21 cellular contexts compared by ENCODE assay signal in genomic region chr10:50232261-50232639, GRCh38. TPM values are rescaled to one million over a fixed set of nuclear protein-coding genes. Genes with fewer than 3 reads are reported as not detected.
DNase-seq lines count a peak whose midpoint lies in the region; ATAC-seq, FAIRE-seq and TF ChIP-seq lines count a peak whose summit lies in the region.
"Had no signal": no experiment of that assay in that cellular context is flagged by ENCODE, and none has a peak within 500 bp of the region (broad histone marks: within the 10 kb centered on the region; RNA-seq: fewer than 3 reads in every experiment).

No MANE protein-coding gene starts in this region.

- no peak overlapping the region for H3K14ac ChIP-seq in trophoblast cell (ENCODE audit: low read length)

- H4K8ac ChIP-seq in trophoblast cell (ENCODE audit: low read depth, low read length): no peak overlapping the region

- in situ Hi-C loops in GM12878 (cut with MboI): no loop called here

- H3K4me3 ChIP-seq in A549 (no peak overlapping the region), GM12878 (no peak overlapping the region), trophoblast cell (ENCODE audit: low read depth, low read length) (no peak overlapping the region), smooth muscle cell (no peak overlapping the region), H7 (ENCODE audit: insufficient read depth, low read depth, low read length) (no peak overlapping the region)
- H3K4me3 ChIP-seq: BLaER1, GM23338 had no signal

- peaks cover 0 to 2% of the 10 kb centered on the region in 2 experiments; a peak in 2 of 4 replicates for H3K27me3 ChIP-seq in GM12878 (replicated peaks in 1 of 2; ENCODE audit: control insufficient read depth in 2 of 2, insufficient read depth in 2 of 2, low read length in 1 of 2)
- no peaks in the 10 kb centered on the region for H3K27me3 ChIP-seq in trophoblast cell (ENCODE audit: insufficient read depth, low read length)
- H3K27me3 ChIP-seq in smooth muscle cell (ENCODE audit: low read depth): peaks cover 10% of the 10 kb centered on the region
- no peaks in the 10 kb centered on the region for H3K27me3 ChIP-seq in H7 (ENCODE audit: control insufficient read depth, insufficient read depth, low read length)
- H3K27me3 ChIP-seq: BLaER1 had no signal

- H3K79me2 ChIP-seq in GM12878 (ENCODE audit: control insufficient read depth, insufficient read depth, low read length) (no peaks in the 10 kb centered on the region), trophoblast cell (ENCODE audit: control insufficient read depth, insufficient read depth, low read length, poor library complexity) (no peaks in the 10 kb centered on the region), smooth muscle cell (ENCODE audit: low read depth) (no peaks in the 10 kb centered on the region)

- TF ChIP-seq CTCF in A549 (IDR thresholded peaks at IDR 0.05) (no peak), GM12878 (IDR thresholded peaks at IDR 0.05 in 2 of 3, conservative IDR thresholded peaks at IDR 0.05 in 1 of 3; ENCODE audit: control insufficient read depth in 2 of 3, extremely low read depth in 1 of 3, insufficient read depth in 1 of 3, low read depth in 3 of 3, low read length in 3 of 3) (no peak), smooth muscle cell (IDR thresholded peaks at IDR 0.05; ENCODE audit: borderline replicate concordance, insufficient read depth, poor library complexity, severe bottlenecking) (no peak)

- H2AFZ ChIP-seq in GM12878 (ENCODE audit: control insufficient read depth, low read depth, low read length) (no peak overlapping the region), trophoblast cell (ENCODE audit: insufficient read depth, low read length, poor library complexity) (no peak overlapping the region), smooth muscle cell (ENCODE audit: low read depth) (no peak overlapping the region)

- TF ChIP-seq POLR2A in A549 (IDR thresholded peaks at IDR 0.05; ENCODE audit: low read length) (no peak), GM12878 (IDR thresholded peaks at IDR 0.05; ENCODE audit: low read depth, low read length) (no peak)

- TF ChIP-seq RAD21 in A549 (conservative IDR thresholded peaks at IDR 0.05 in 1 of 2, IDR thresholded peaks at IDR 0.05 in 1 of 2) (no peak), GM12878 (IDR thresholded peaks at IDR 0.05; ENCODE audit: insufficient read depth, low read depth, low read length) (no peak)

- no peak for DNase-seq in A549 (ENCODE audit: low read depth in 1 of 2, low spot score in 1 of 2)
- no peak for DNase-seq in GM12878 (ENCODE audit: low read depth, low spot score)
- DNase-seq in left lobe of liver (ENCODE audit: low spot score): no peak
- DNase-seq in trophoblast cell: peak; percentile 8 to 17
- DNase-seq in NCI-H345 treated with DMSO at 0.1 percent for 48 hours (lab: John Stamatoyannopoulos, UW; ENCODE audit: unreplicated experiment): no peak
- DNase-seq in smooth muscle cell (lab: John Stamatoyannopoulos, UW; ENCODE audit: unreplicated experiment): no peak
- DNase-seq in H7: no peak
- DNase-seq: Calu3; CD4-positive, alpha-beta memory T cell; DMS 273 treated with DMSO at 0.1 percent for 48 hours; DMS53; DND-41; EL had no signal

- H2BK120ac ChIP-seq in trophoblast cell (ENCODE audit: insufficient read depth, low read length, poor library complexity): no peak overlapping the region

- no peaks in the 10 kb centered on the region for H3K79me1 ChIP-seq in trophoblast cell (ENCODE audit: low read length)

- H3K4me1 ChIP-seq in A549 (no peaks in the 10 kb centered on the region), GM12878 (ENCODE audit: control insufficient read depth, insufficient read depth, low read length) (no peaks in the 10 kb centered on the region), trophoblast cell (ENCODE audit: control insufficient read depth in 1 of 2, insufficient read depth in 2 of 2, low read length in 2 of 2) (no peaks in the 10 kb centered on the region), smooth muscle cell (ENCODE audit: low read depth) (no peaks in the 10 kb centered on the region)
- H3K4me1 ChIP-seq: BLaER1 had no signal

- CTCF ChIA-PET in A549 (lab: Yijun Ruan, JAX): interaction anchor here (1.1 kb wide), 1 partner anchor 9 kb away, joined by 3 read pairs; no protein-coding TSS in a partner anchor
- CTCF ChIA-PET in GM12878 (lab: Yijun Ruan, JAX): interaction anchor here (3.4 kb wide), 1 partner anchor 43 kb away, joined by 17 read pairs; no protein-coding TSS in a partner anchor

- intact Hi-C loops in GM12878 (cut with micrococcal nuclease; ENCODE audit: unreplicated experiment): no loop called here

- no peak overlapping the region for H2BK12ac ChIP-seq in trophoblast cell (ENCODE audit: low read length)

- H3K23ac ChIP-seq in trophoblast cell (ENCODE audit: low read length): no peak overlapping the region

- RAD21 ChIA-PET in GM12878 (lab: Charles Lee; ENCODE audit: unreplicated experiment): interaction anchor here (1.0 to 1.5 kb wide), 2 partner anchors 28 to 29 kb away, joined by 4 to 6 read pairs; no protein-coding TSS in a partner anchor

- H4K20me1 ChIP-seq in GM12878 (ENCODE audit: control insufficient read depth, insufficient read depth) (no peaks in the 10 kb centered on the region), smooth muscle cell (ENCODE audit: low read depth) (no peaks in the 10 kb centered on the region)
- H4K20me1 ChIP-seq: BLaER1 had no signal

- no peaks in the 10 kb centered on the region for H3F3A ChIP-seq in smooth muscle cell (ENCODE audit: low read depth)

- FAIRE-seq in A549 (lab: Jason Lieb, UNC) (peak; percentile 68), GM12878 (lab: Jason Lieb, UNC) (no peak)
- FAIRE-seq: G401.6, GM12892, H54, HTR-8/SVneo had no signal

- H3K9ac ChIP-seq in GM12878 (ENCODE audit: control insufficient read depth, insufficient read depth, low read length): no peak overlapping the region
- H3K9ac ChIP-seq in trophoblast cell (ENCODE audit: low read length): no peak overlapping the region
- no peak overlapping the region for H3K9ac ChIP-seq in smooth muscle cell (ENCODE audit: low read depth)
- H3K9ac ChIP-seq: BLaER1 had no signal

- H3K4me2 ChIP-seq in A549 (no peak overlapping the region), GM12878 (ENCODE audit: control insufficient read depth, insufficient read depth) (no peak overlapping the region), trophoblast cell (ENCODE audit: low read length) (no peak overlapping the region), smooth muscle cell (no peak overlapping the region)
- H3K4me2 ChIP-seq: BLaER1, GM23338 had no signal

- no TSS peak for BruUV-seq in GM12878 (replicated peaks; lab: Mats Ljungman, UMichigan)

- TF ChIP-seq EP300 in A549 (IDR thresholded peaks at IDR 0.05): no peak
- TF ChIP-seq EP300 in GM12878 (IDR thresholded peaks at IDR 0.05; ENCODE audit: borderline replicate concordance in 1 of 2, control insufficient read depth in 1 of 2, low read depth in 2 of 2, low read length in 2 of 2): no peak

- SMC1A ChIA-PET in GM12878 (lab: Charles Lee; ENCODE audit: uncharacterized antibody, unreplicated experiment): interaction anchor here (0.9 to 4.2 kb wide), 3 partner anchors 14 to 43 kb away, joined by 4 to 28 read pairs (median 21); no protein-coding TSS in a partner anchor

- H2BK5ac ChIP-seq in trophoblast cell (ENCODE audit: low read depth, low read length, poor library complexity): no peak overlapping the region

- H3K36me3 ChIP-seq in GM12878 (ENCODE audit: control insufficient read depth in 2 of 2, insufficient read depth in 2 of 2, low read length in 1 of 2): no peaks in the 10 kb centered on the region
- H3K36me3 ChIP-seq in trophoblast cell (ENCODE audit: control insufficient read depth in 1 of 2, insufficient read depth in 2 of 2, low read length in 2 of 2): no peaks in the 10 kb centered on the region
- H3K36me3 ChIP-seq in smooth muscle cell (ENCODE audit: low read depth): no peaks in the 10 kb centered on the region
- no peaks in the 10 kb centered on the region for H3K36me3 ChIP-seq in H7 (replicated peaks; ENCODE audit: control insufficient read depth, insufficient read depth, low read length)
- H3K36me3 ChIP-seq: BLaER1 had no signal

- ATAC-seq in A549 (no peak), GM12878 (peak; percentile 46; the same call in 2 of the 3 replicates), left lobe of liver (peak; percentile 51)
- ATAC-seq: GM23338 had no signal

- H2AK5ac ChIP-seq in trophoblast cell (ENCODE audit: low read length): no peak overlapping the region

- H4K12ac ChIP-seq in trophoblast cell (ENCODE audit: low read depth, low read length): no peak overlapping the region

- H3K18ac ChIP-seq in trophoblast cell (ENCODE audit: low read length): no peak overlapping the region

- H3K9me3 ChIP-seq in A549 (no peaks in the 10 kb centered on the region), GM12878 (replicated peaks; ENCODE audit: control insufficient read depth, insufficient read depth, low read length) (no peaks in the 10 kb centered on the region), trophoblast cell (ENCODE audit: insufficient read depth, low read depth, low read length) (no peaks in the 10 kb centered on the region), smooth muscle cell (replicated peaks; ENCODE audit: low read depth) (no peaks in the 10 kb centered on the region)
- H3K9me3 ChIP-seq: BLaER1 had no signal

- H4K91ac ChIP-seq in trophoblast cell (ENCODE audit: low read depth, low read length): no peak overlapping the region

- POLR2A ChIA-PET in A549 (lab: Yijun Ruan, JAX) (no interaction called here), GM12878 (lab: Charles Lee) (no interaction called here)

- H3K4ac ChIP-seq in trophoblast cell (ENCODE audit: low read depth, low read length): no peak overlapping the region

- H3K27ac ChIP-seq in A549: no peak overlapping the region
- no peak overlapping the region for H3K27ac ChIP-seq in GM12878 (ENCODE audit: control insufficient read depth, insufficient read depth)
- no peak overlapping the region for H3K27ac ChIP-seq in trophoblast cell (ENCODE audit: low read depth, low read length)
- no peak overlapping the region for H3K27ac ChIP-seq in smooth muscle cell (ENCODE audit: low read depth)
- H3K27ac ChIP-seq: 22Rv1, BLaER1 had no signal

RNA-seq across cellular contexts. Expression of gene ASAH2, which starts 19.1 kb away (rescaled TPM):
- 4.8 and 5.9 TPM in 2 replicates for polyA plus RNA-seq in A549 (2011; rRNA removed)
- 0.52 and 1.1 TPM in 2 replicates for polyA plus RNA-seq in A549 (2012; cell fraction: cytosol; rRNA removed)
- 0.01 and 0.61 TPM in 2 replicates for polyA plus RNA-seq in A549 (2012; cell fraction: nucleus; rRNA removed)
- 0.17 to 0.63 TPM (median 0.21 TPM) in 3 replicates for polyA plus RNA-seq in A549 (2017; fragmentation: RNase III; extraction: RNeasy Plus Mini Kit Qiagen cat#74134 plus additional on column Dnase treatment)
- polyA minus RNA-seq in A549 (2011; rRNA and poly(A)+ RNA removed): 1.4 and 6.2 TPM in 2 replicates
- total RNA-seq in GM12878 (2013; cell fraction: nucleolus; rRNA removed): 0.76 and 0.84 TPM in 2 replicates
- 0.23 and 0.98 TPM in 2 replicates for total RNA-seq in GM12878 (2014; rRNA removed)
- 0.37 and 0.45 TPM in 2 replicates for total RNA-seq in GM12878 (2014; rRNA removed; fragmentation: Illumina TruSeq; extraction: Trizol)
- 1.4 TPM in 2 replicates for total RNA-seq in GM12878 (2021)
- polyA plus RNA-seq in GM12878 (2011; ENCODE audit: low read depth): 0.07 TPM
- polyA plus RNA-seq in GM12878 (2011; rRNA removed): 2.1 and 5.4 TPM in 2 replicates
- polyA plus RNA-seq in GM12878 (2011; cell fraction: cytosol; rRNA removed): 0.22 and 0.50 TPM in 2 replicates
- polyA plus RNA-seq in GM12878 (2011; cell fraction: nucleus; rRNA removed): 1.5 and 3.7 TPM in 2 replicates
- polyA plus RNA-seq in GM12878 (2012): 0.53 and 0.87 TPM in 2 replicates
- polyA plus RNA-seq in GM12878 (2014; fragmentation: Illumina TruSeq; extraction: Trizol): 0.87 and 2.3 TPM in 2 replicates
- under 1 TPM; 0.26 to 0.79 TPM for polyA plus RNA-seq in GM12878 (2014; fragmentation: Nextera tagmentation; extraction: Ambion mirVana)
- polyA plus RNA-seq in GM12878 (2014; rRNA removed): 0.72 and 1.2 TPM in 2 replicates
- polyA plus RNA-seq in GM12878 (2016; fragmentation: Nextera tagmentation; extraction: Ambion mirVana): 1 to 10 TPM in 1 of 2 experiments, under 1 TPM in 1; 0.94 to 1.5 TPM
- 5.6 and 8.1 TPM in 2 replicates for polyA minus RNA-seq in GM12878 (2011; rRNA and poly(A)+ RNA removed)
- 2.2 TPM in 1 of 2 replicates, not detected in the other for polyA minus RNA-seq in GM12878 (2011; cell fraction: cytosol; rRNA and poly(A)+ RNA removed)
- 0.36 and 0.57 TPM in 2 replicates for polyA minus RNA-seq in GM12878 (2011; cell fraction: nucleus; rRNA and poly(A)+ RNA removed)
- total RNA-seq in left lobe of liver: 2.5 TPM
- polyA plus RNA-seq in trophoblast cell (2013): 2.1 and 2.8 TPM in 2 replicates
- total RNA-seq in smooth muscle cell: 1.3 and 4.1 TPM in 2 replicates
- polyA plus RNA-seq in smooth muscle cell: 0.93 and 1.6 TPM in 2 replicates
- total RNA-seq in H7 (2014; rRNA removed; shearing (Covaris generic)): 0.59 and 4.4 TPM in 2 replicates
- polyA plus RNA-seq: CD14-positive monocyte had no signal

Comparison
In these comparisons a context has a peak if more than half of its experiments do, and no peak if none do; other contexts are left out.
1. ATAC-seq: peak in GM12878 (single experiment) and left lobe of liver (single experiment); none in A549 (0 of 2).
2. DNase-seq: peak in trophoblast cell (2 of 2); none in A549 (0 of 2), GM12878 (single experiment), left lobe of liver (single experiment), NCI-H345 treated with DMSO at 0.1 percent for 48 hours (single experiment), smooth muscle cell (single experiment) and H7 (single experiment).